Comparison of ENCODE assay signal across 8 cellular contexts in genomic region chr3:49939858-49940666, GRCh38. TPM values are rescaled to one million over a fixed set of nuclear protein-coding genes. Genes with fewer than 3 reads are reported as not detected.
DNase-seq lines count a peak whose midpoint lies in the region; ATAC-seq, FAIRE-seq and TF ChIP-seq lines count a peak whose summit lies in the region.

TSS of gene RBM6 (plus strand) at chr3:49940150. CDS start at chr3:49962642, 22,492 bp downstream.

- H3K27me3 ChIP-seq in keratinocyte (ENCODE audit: control insufficient read depth, extremely low read depth, insufficient read depth, low read length), result no peaks in the 10 kb centered on the region

- no peaks in the 10 kb centered on the region for H3K9me3 ChIP-seq in keratinocyte (ENCODE audit: control insufficient read depth, low read depth, low read length)

- dilution Hi-C loops in keratinocyte (cut with MboI; ENCODE audit: extremely low pct_ligation_motif_present, low sequenced_read_pairs), result no loop called here

- peaks cover 4% of the 10 kb centered on the region for H3K4me1 ChIP-seq in keratinocyte (ENCODE audit: control insufficient read depth, extremely low read depth, insufficient read depth, low read length)

- H3K36me3 ChIP-seq in keratinocyte (ENCODE audit: control insufficient read depth in 2 of 2, extremely low read depth in 1 of 2, insufficient read depth in 2 of 2, low read length in 2 of 2), result no peaks in the 10 kb centered on the region

- no peak for TF ChIP-seq CTCF in keratinocyte (optimal IDR thresholded peaks at IDR 0.05 in 1 of 3, IDR thresholded peaks at IDR 0.05 in 1 of 3, conservative IDR thresholded peaks at IDR 0.05 in 1 of 3; ENCODE audit: extremely low read depth in 1 of 3, insufficient read depth in 2 of 3, low read length in 3 of 3)

- peak within 1 kb of the TSS; percentile 91 for H3K9ac ChIP-seq in keratinocyte (ENCODE audit: control insufficient read depth, extremely low read depth, insufficient read depth, low read length)

- H2AFZ ChIP-seq in keratinocyte (ENCODE audit: control insufficient read depth, low read length), result peak within 1 kb of the TSS; percentile 90

- peak; percentile 98 for DNase-seq in AG20443 (ENCODE audit: low spot score)
- peak; percentile 95 for DNase-seq in NCI-H510A (lab: John Stamatoyannopoulos, UW)
- DNase-seq in activated CD4-positive, alpha-beta T cell treated with anti-CD3 and anti-CD28 coated beads for 1 hour, result peak; percentile 89
- DNase-seq in cerebellum (ENCODE audit: low spot score), result peak; percentile 99
- peak; percentile 72 for DNase-seq in keratinocyte (ENCODE audit: low read depth, low spot score)
- DNase-seq in stimulated activated CD4-positive, alpha-beta T cell treated with anti-CD3 and anti-CD28 coated beads, Interleukin-15, amount 100 ng/mL, for 1 hour (ENCODE audit: low read depth in 1 of 2, low spot score in 1 of 2), result peak; percentile 85 to 91

- peak within 1 kb of the TSS; percentile 58 to 96 (median 93) for H3K4me3 ChIP-seq in keratinocyte (ENCODE audit: control insufficient read depth in 2 of 3, extremely low read depth in 1 of 3, insufficient read depth in 2 of 3, low read depth in 1 of 3, low read length in 3 of 3)

- H3K27ac ChIP-seq in keratinocyte (ENCODE audit: control insufficient read depth, insufficient read depth, low read length), result peak within 1 kb of the TSS; percentile 80

- peaks cover 46% of the 10 kb centered on the region for H3K79me2 ChIP-seq in keratinocyte (ENCODE audit: control insufficient read depth, insufficient read depth, low read length)

- ATAC-seq in HG03432 (IDR thresholded peaks at IDR 0.05; ENCODE audit: unreplicated experiment), result peak; percentile 89

- peak; percentile 77 for FAIRE-seq in keratinocyte (lab: Jason Lieb, UNC)

- TF ChIP-seq POLR2A in GM19099 (IDR thresholded peaks at IDR 0.05; ENCODE audit: extremely low read depth, insufficient read length, low read depth), result peak; percentile 91

- H4K20me1 ChIP-seq in keratinocyte (ENCODE audit: control insufficient read depth, extremely low read depth, insufficient read depth, low read length), result peaks cover 4% of the 10 kb centered on the region

- H3K9me1 ChIP-seq in keratinocyte (ENCODE audit: control insufficient read depth, extremely low read depth, insufficient read depth, low read length), result no peaks in the 10 kb centered on the region

- H3K4me2 ChIP-seq in keratinocyte (ENCODE audit: control insufficient read depth, extremely low read depth, insufficient read depth, low read depth, low read length), result peak within 1 kb of the TSS; percentile 74

RNA-seq across cellular contexts. Expression of gene RBM6, which starts in this region (rescaled TPM):
- total RNA-seq in cerebellum, result 114 TPM
- polyA plus RNA-seq in keratinocyte, result 34.3 to 43.2 TPM (median 36.4 TPM) in 3 replicates
- 73.6 TPM for polyA plus RNA-seq in keratinocyte (2011; ENCODE audit: low read depth)
- 20.5 and 27.8 TPM in 2 replicates for polyA plus RNA-seq in keratinocyte (2011; cell fraction: cytosol; rRNA removed)
- polyA plus RNA-seq in keratinocyte (2011; cell fraction: nucleus; rRNA removed), result 128 and 131 TPM in 2 replicates
- polyA plus RNA-seq in keratinocyte (2012; ENCODE audit: low replicate concordance), result 33.0 and 37.4 TPM in 2 replicates
- 16.3 to 42.3 TPM (median 16.9 TPM) in 3 replicates for polyA minus RNA-seq in keratinocyte
- 15.2 TPM for polyA minus RNA-seq in keratinocyte (2011; cell fraction: cytosol; rRNA and poly(A)+ RNA removed)
- 29.2 and 61.6 TPM in 2 replicates for polyA minus RNA-seq in keratinocyte (2011; cell fraction: nucleus; rRNA and poly(A)+ RNA removed)

Comparison
In these comparisons a context has a peak if more than half of its experiments do, and no peak if none do; other contexts are left out.
1. Peak in every context shown above with its lines: DNase-seq, ATAC-seq, H3K4me3 ChIP-seq and H3K27ac ChIP-seq.